ENCODE assay signal across 11 cellular contexts in genomic region chr16:82641336-82641984, GRCh38. TPM values are rescaled to one million over a fixed set of nuclear protein-coding genes. Genes with fewer than 3 reads are reported as not detected.
DNase-seq lines count a peak whose midpoint lies in the region; ATAC-seq and TF ChIP-seq lines count a peak whose summit lies in the region.
"Had no signal": no experiment of that assay in that cellular context is flagged by ENCODE, and none has a peak within 500 bp of the region (broad histone marks: within the 10 kb centered on the region; RNA-seq: fewer than 3 reads in every experiment).

No MANE protein-coding gene starts in this region.

- H3K9me3 Mint-ChIP-seq in activated CD8-positive, alpha-beta T cell treated with anti-CD3 and anti-CD28 coated beads for 36 hours: no peaks in the 10 kb centered on the region
- H3K9me3 Mint-ChIP-seq: T-helper 2 cell treated with Interferon-gamma antibody and Interleukin-4, amounts not matched to agents 5 μg/mL and 100 μg/mL, for 36 hours had no signal

- intact Hi-C loops in activated CD8-positive, alpha-beta T cell treated with anti-CD3 and anti-CD28 coated beads for 36 hours (cut with micrococcal nuclease): no loop called here

- peak overlapping the region; percentile 3 for H3K27ac Mint-ChIP-seq in activated CD8-positive, alpha-beta T cell treated with anti-CD3 and anti-CD28 coated beads for 36 hours
- H3K27ac Mint-ChIP-seq: T-helper 2 cell treated with Interferon-gamma antibody and Interleukin-4, amounts not matched to agents 5 μg/mL and 100 μg/mL, for 36 hours had no signal

- H3K27me3 Mint-ChIP-seq in activated CD8-positive, alpha-beta T cell treated with anti-CD3 and anti-CD28 coated beads for 36 hours: peaks cover 6% of the 10 kb centered on the region

- DNase-seq in GM03348 (ENCODE audit: low spot score) (peak; percentile 39), H4 (ENCODE audit: low spot score) (peak; percentile 39), kidney tubule cell (ENCODE audit: low spot score) (peak; percentile 42), SHP77 treated with DMSO at 0.1 percent for 48 hours (lab: John Stamatoyannopoulos, UW) (no peak), iPS-NIHi11 (ENCODE audit: low spot score) (no peak)
- no peak for DNase-seq in activated CD8-positive, alpha-beta T cell treated with anti-CD3 and anti-CD28 coated beads for 36 hours
- DNase-seq in activated naive CD4-positive, alpha-beta T cell treated with Interleukin-2 at 50 U/mL for 16 hours: no peak
- DNase-seq: kidney, NCI-H2029 treated with DMSO at 0.1 percent for 48 hours, spleen had no signal

- H3K4me3 Mint-ChIP-seq in activated CD8-positive, alpha-beta T cell treated with anti-CD3 and anti-CD28 coated beads for 36 hours: no peak overlapping the region
- H3K4me3 Mint-ChIP-seq: T-helper 2 cell treated with Interferon-gamma antibody and Interleukin-4, amounts not matched to agents 5 μg/mL and 100 μg/mL, for 36 hours had no signal

- POLR2A ChIA-PET in activated CD8-positive, alpha-beta T cell treated with anti-CD3 and anti-CD28 coated beads for 36 hours (lab: Charles Lee): interaction anchor here (0.7 to 0.8 kb wide), 2 partner anchors 20 to 57 kb away, joined by 3 to 4 read pairs; no protein-coding TSS in a partner anchor

- CTCF ChIA-PET in activated CD8-positive, alpha-beta T cell treated with anti-CD3 and anti-CD28 coated beads for 36 hours (lab: Charles Lee): interaction anchor here (1.0 to 6.5 kb wide), 12 partner anchors 9 to 377 kb away, joined by 3 to 51 read pairs (median 4); no protein-coding TSS in a partner anchor

- peaks cover 7% of the 10 kb centered on the region for H3K4me1 Mint-ChIP-seq in activated CD8-positive, alpha-beta T cell treated with anti-CD3 and anti-CD28 coated beads for 36 hours (ENCODE audit: low read depth)

- TF ChIP-seq CTCF in activated CD8-positive, alpha-beta T cell treated with anti-CD3 and anti-CD28 coated beads for 36 hours (IDR thresholded peaks at IDR 0.05): peak; percentile 34

- H3K36me3 Mint-ChIP-seq in activated CD8-positive, alpha-beta T cell treated with anti-CD3 and anti-CD28 coated beads for 36 hours (ENCODE audit: low read depth): no peaks in the 10 kb centered on the region

- ATAC-seq in activated CD8-positive, alpha-beta T cell treated with anti-CD3 and anti-CD28 coated beads for 36 hours: peak; percentile 63

RNA-seq across cellular contexts. Expression of gene CDH13, which starts 14.7 kb away (rescaled TPM):
- 0.51 TPM in 1 of 2 replicates, not detected in the other for total RNA-seq in H4 (2014; rRNA removed; shearing (Covaris generic))
- total RNA-seq in activated CD8-positive, alpha-beta T cell treated with anti-CD3 and anti-CD28 coated beads for 36 hours: not detected

Comparison
In these comparisons a context has a peak if more than half of its experiments do, and no peak if none do; other contexts are left out.
1. DNase-seq: peak in GM03348 (single experiment), H4 (single experiment) and kidney tubule cell (single experiment); none in activated CD8-positive, alpha-beta T cell treated with anti-CD3 and anti-CD28 coated beads for 36 hours (single experiment), SHP77 treated with DMSO at 0.1 percent for 48 hours (single experiment), iPS-NIHi11 (single experiment) and activated naive CD4-positive, alpha-beta T cell treated with Interleukin-2 at 50 U/mL for 16 hours (single experiment).